Comparison of ENCODE assay signal across 21 cellular contexts in the genomic region with DNA sequence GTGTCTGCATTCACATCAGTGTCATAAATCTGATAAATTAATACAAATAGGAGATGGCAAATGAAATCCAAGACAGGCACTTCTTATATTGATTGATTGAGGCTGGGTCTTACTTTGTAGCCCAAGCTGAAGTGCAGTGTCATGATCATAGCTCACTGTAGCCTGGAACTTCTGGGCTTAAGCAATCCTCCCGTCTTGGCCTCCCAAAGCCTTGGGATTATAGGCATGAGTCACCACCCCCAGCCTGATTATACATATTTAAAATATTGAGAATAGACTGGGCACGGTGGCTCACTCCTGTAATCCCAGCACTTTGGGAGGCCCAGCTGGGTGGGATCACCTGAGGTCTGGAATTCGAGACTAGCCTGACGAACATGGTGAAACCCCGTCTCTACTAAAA. TPM values are rescaled to one million over a fixed set of nuclear protein-coding genes. Genes with fewer than 3 reads are reported as not detected.
DNase-seq lines count a peak whose midpoint lies in the region; ATAC-seq and TF ChIP-seq lines count a peak whose summit lies in the region.
"Had no signal": no experiment of that assay in that cellular context is flagged by ENCODE, and none has a peak within 500 bp of the region (broad histone marks: within the 10 kb centered on the region; RNA-seq: fewer than 3 reads in every experiment).

No MANE protein-coding gene starts in this region.

- CTCF ChIA-PET in T-cell (lab: Charles Lee) = no interaction called here

- H3K4me3 Mint-ChIP-seq in activated T-cell treated with anti-CD3 and anti-CD28 coated beads, Interleukin-2, amount 50 U/mL, for 72 hours = no peak overlapping the region
- no peak overlapping the region for H3K4me3 Mint-ChIP-seq in T-cell
- H3K4me3 Mint-ChIP-seq in type B pancreatic cell = no peak overlapping the region
- H3K4me3 Mint-ChIP-seq: activated naive CD4-positive, alpha-beta T cell treated with anti-CD3 and anti-CD28 coated beads, Interleukin-2, amount 50 U/mL, for 24 hours; CD8-positive, alpha-beta T cell; neural crest cell; stimulated activated naive B cell treated with anti-CD40 and anti-IgM and Interleukin-4, amounts not matched to agents 10 μg/mL and 1 μg/mL and 100 μg/mL, for 72 hours had no signal

- DNase-seq in activated T-cell treated with anti-CD3 and anti-CD28 coated beads, Interleukin-2, amount 50 U/mL, for 72 hours = no peak
- DNase-seq in activated T-cell treated with anti-CD3 and anti-CD28 coated beads, Interleukin-2, amount 50 U/mL, for 1 hour = no peak
- DNase-seq in T-cell (no peak), fibroblast of mammary gland (ENCODE audit: low read depth) (peak; percentile 57), type B pancreatic cell (ENCODE audit: extremely low spot score, unreplicated experiment) (no peak), testis (no peak)
- DNase-seq: activated CD4-positive, alpha-beta T cell treated with anti-CD3 and anti-CD28 coated beads, Interleukin-2, amount 50 U/mL, for 4 hours; CD8-positive, alpha-beta T cell; dermis blood vessel endothelial cell; hippocampal formation; kidney glomerular epithelial cell; NCI-H1092 treated with DMSO at 0.1 percent for 48 hours; NCI-H748 treated with DMSO at 0.1 percent for 48 hours; stimulated activated naive B cell treated with anti-CD40 and anti-IgM and Interleukin-4, amounts not matched to agents 10 μg/mL and 1 μg/mL and 100 μg/mL, for 72 hours; transverse colon had no signal

- no peak for TF ChIP-seq CTCF in fibroblast of mammary gland (conservative IDR thresholded peaks at IDR 0.05; ENCODE audit: control insufficient read depth, insufficient read depth, low read depth, low read length)
- TF ChIP-seq CTCF in type B pancreatic cell (conservative IDR thresholded peaks at IDR 0.05) = no peak
- no peak for TF ChIP-seq CTCF in gastroesophageal sphincter (IDR thresholded peaks at IDR 0.05)
- TF ChIP-seq CTCF in testis (IDR thresholded peaks at IDR 0.05) = no peak

- POLR2A ChIA-PET in T-cell (lab: Charles Lee) = no interaction called here

- TF ChIP-seq EP300 in gastroesophageal sphincter (IDR thresholded peaks at IDR 0.05) = no peak

- peaks cover 0 to 29% (median 0%) of the 10 kb centered on the region in 3 donors for H3K4me1 ChIP-seq in gastroesophageal sphincter
- no peaks in the 10 kb centered on the region for H3K4me1 ChIP-seq in testis

- no peaks in the 10 kb centered on the region for H3K27me3 Mint-ChIP-seq in activated T-cell treated with anti-CD3 and anti-CD28 coated beads, Interleukin-2, amount 50 U/mL, for 72 hours (ENCODE audit: low read depth)
- H3K27me3 Mint-ChIP-seq in T-cell (no peaks in the 10 kb centered on the region), type B pancreatic cell (no peaks in the 10 kb centered on the region)
- H3K27me3 Mint-ChIP-seq: activated naive CD4-positive, alpha-beta T cell treated with anti-CD3 and anti-CD28 coated beads, Interleukin-2, amount 50 U/mL, for 24 hours; brain; stimulated activated naive B cell treated with anti-CD40 and anti-IgM and Interleukin-4, amounts not matched to agents 10 μg/mL and 1 μg/mL and 100 μg/mL, for 72 hours had no signal

- H3K36me3 ChIP-seq in gastroesophageal sphincter = peaks cover 0 to 23% of the 10 kb centered on the region in 2 donors
- no peaks in the 10 kb centered on the region for H3K36me3 ChIP-seq in testis (ENCODE audit: low read depth, missing control alignments)

- TF ChIP-seq POLR2A in gastroesophageal sphincter (IDR thresholded peaks at IDR 0.05) (no peak), testis (IDR thresholded peaks at IDR 0.05) (no peak)

- peaks cover 3 to 20% of the 10 kb centered on the region in 2 donors for H3K36me3 Mint-ChIP-seq in activated T-cell treated with anti-CD3 and anti-CD28 coated beads, Interleukin-2, amount 50 U/mL, for 72 hours (ENCODE audit: insufficient read depth in 2 of 2)
- H3K36me3 Mint-ChIP-seq in T-cell (peaks cover 27% of the 10 kb centered on the region), type B pancreatic cell (peaks cover 28% of the 10 kb centered on the region)

- H3K4me3 ChIP-seq in fibroblast of mammary gland (ENCODE audit: control insufficient read depth, low read depth, low read length) = no peak overlapping the region
- no peak overlapping the region for H3K4me3 ChIP-seq in gastroesophageal sphincter
- H3K4me3 ChIP-seq in testis = no peak overlapping the region
- H3K4me3 ChIP-seq: transverse colon had no signal

- H3K9me3 Mint-ChIP-seq in activated T-cell treated with anti-CD3 and anti-CD28 coated beads, Interleukin-2, amount 50 U/mL, for 72 hours = no peaks in the 10 kb centered on the region
- no peaks in the 10 kb centered on the region for H3K9me3 Mint-ChIP-seq in T-cell
- H3K9me3 Mint-ChIP-seq in type B pancreatic cell = no peaks in the 10 kb centered on the region
- H3K9me3 Mint-ChIP-seq: activated naive CD4-positive, alpha-beta T cell treated with anti-CD3 and anti-CD28 coated beads, Interleukin-2, amount 50 U/mL, for 24 hours; CD8-positive, alpha-beta T cell; neural crest cell; stimulated activated naive B cell treated with anti-CD40 and anti-IgM and Interleukin-4, amounts not matched to agents 10 μg/mL and 1 μg/mL and 100 μg/mL, for 72 hours had no signal

- no peak for ATAC-seq in activated T-cell treated with anti-CD3 and anti-CD28 coated beads, Interleukin-2, amount 50 U/mL, for 72 hours (replicated peaks in 1 of 2)
- no peak for ATAC-seq in T-cell (replicated peaks in 1 of 4)
- ATAC-seq in gastroesophageal sphincter = no peak
- no peak for ATAC-seq in GM21529 (IDR thresholded peaks at IDR 0.05; ENCODE audit: unreplicated experiment)
- ATAC-seq: CD8-positive, alpha-beta T cell; stimulated activated naive B cell treated with anti-CD40 and anti-IgM and Interleukin-4, amounts not matched to agents 10 μg/mL and 1 μg/mL and 100 μg/mL, for 72 hours had no signal

- H3K27ac Mint-ChIP-seq in activated T-cell treated with anti-CD3 and anti-CD28 coated beads, Interleukin-2, amount 50 U/mL, for 72 hours = peak overlapping the region; percentile 89
- peak overlapping the region; percentile 28 to 39 for H3K27ac Mint-ChIP-seq in T-cell
- H3K27ac Mint-ChIP-seq in type B pancreatic cell = peak overlapping the region; percentile 27
- H3K27ac Mint-ChIP-seq: activated naive CD4-positive, alpha-beta T cell treated with anti-CD3 and anti-CD28 coated beads, Interleukin-2, amount 50 U/mL, for 24 hours; CD8-positive, alpha-beta T cell; stimulated activated naive B cell treated with anti-CD40 and anti-IgM and Interleukin-4, amounts not matched to agents 10 μg/mL and 1 μg/mL and 100 μg/mL, for 72 hours had no signal

- H3K4me1 Mint-ChIP-seq in activated T-cell treated with anti-CD3 and anti-CD28 coated beads, Interleukin-2, amount 50 U/mL, for 72 hours (ENCODE audit: low read depth) = peaks cover 6% of the 10 kb centered on the region
- H3K4me1 Mint-ChIP-seq in T-cell (peaks cover 19 to 32% (median 24%) of the 10 kb centered on the region in 3 donors), type B pancreatic cell (ENCODE audit: unreplicated experiment) (peaks cover 4% of the 10 kb centered on the region)
- H3K4me1 Mint-ChIP-seq: neural crest cell had no signal

- H3K27ac ChIP-seq in gastroesophageal sphincter (no peak overlapping the region), testis (no peak overlapping the region)
- H3K27ac ChIP-seq: epithelial cell of prostate, transverse colon had no signal

- intact Hi-C loops in testis (cut with DNase I; ENCODE audit: low total_unique reads) = no loop called here

- H3K27me3 ChIP-seq in gastroesophageal sphincter (no peaks in the 10 kb centered on the region), testis (no peaks in the 10 kb centered on the region)
- H3K27me3 ChIP-seq: transverse colon had no signal

- no peaks in the 10 kb centered on the region for H3K9me3 ChIP-seq in gastroesophageal sphincter
- H3K9me3 ChIP-seq in testis = no peaks in the 10 kb centered on the region
- H3K9me3 ChIP-seq: transverse colon had no signal

- WGBS in gastroesophageal sphincter (ENCODE audit: low coverage in 1 of 2), 2 donors = 76 to 100% methylated on average over 3 to 5 of the region's 5 CpGs
- 67 to 77% methylated on average over 5 of the region's 5 CpGs for WGBS in testis, 2 donors

RNA-seq across cellular contexts. Expression of a gene that starts 51.3 kb away (rescaled TPM):
- 10 to 100 TPM; 80.6 to 95.5 TPM for total RNA-seq in activated T-cell treated with anti-CD3 and anti-CD28 coated beads, Interleukin-2, amount 50 U/mL, for 72 hours
- total RNA-seq in T-cell (100 to 1,000 TPM in 4 of 5 donors, 10 to 100 TPM in 1; 94.7 to 128 (median 107) TPM), type B pancreatic cell (ENCODE audit: low replicate concordance) (79.1 and 91.4 TPM in 2 replicates), gastroesophageal sphincter (100 to 1,000 TPM in 1 of 4 donors, 10 to 100 TPM in 3; 65.1 to 127 (median 70.4) TPM), testis (100 to 1,000 TPM; 172 to 198 TPM)
- 93.9 TPM for polyA plus RNA-seq in testis (ENCODE audit: insufficient read depth, low read depth, low replicate concordance)

Comparison
In these comparisons a context has a peak if more than half of its experiments do, and no peak if none do; other contexts are left out.
1. H3K27ac Mint-ChIP-seq: peak in every context shown above with its lines; median percentile 89 in activated T-cell treated with anti-CD3 and anti-CD28 coated beads, Interleukin-2, amount 50 U/mL, for 72 hours; 34 in T-cell; 27 in type B pancreatic cell.